Comparison of ENCODE assay signal across 10 cellular contexts in genomic region chr2:179842498-179843153, GRCh38. TPM values are rescaled to one million over a fixed set of nuclear protein-coding genes. Genes with fewer than 3 reads are reported as not detected.
DNase-seq lines count a peak whose midpoint lies in the region; ATAC-seq and TF ChIP-seq lines count a peak whose summit lies in the region.
"Had no signal": no experiment of that assay in that cellular context is flagged by ENCODE, and none has a peak within 500 bp of the region (broad histone marks: within the 10 kb centered on the region; RNA-seq: fewer than 3 reads in every experiment).

No MANE protein-coding gene starts in this region.

- intact Hi-C loops in cardiac septum (cut with DNase I) (loop anchor here (10.0 kb wide), 1 partner anchor 232 kb away; no protein-coding TSS in a partner anchor), spleen (cut with DNase I; ENCODE audit: low total_unique reads) (no loop called here)

- H3K36me3 Mint-ChIP-seq in naive thymus-derived CD8-positive, alpha-beta T cell, result no peaks in the 10 kb centered on the region

- peaks cover 8% of the 10 kb centered on the region for H3K4me1 ChIP-seq in cardiac muscle cell (ENCODE audit: low read depth)
- no peaks in the 10 kb centered on the region for H3K4me1 ChIP-seq in thoracic aorta (ENCODE audit: control insufficient read depth in 1 of 2, low read depth in 2 of 2)
- no peaks in the 10 kb centered on the region for H3K4me1 ChIP-seq in spleen

- 42 to 55% (median 50%) methylated on average over 4 of the region's 4 CpGs for WGBS in spleen, 5 donors

- H3K27me3 ChIP-seq in cardiac muscle cell (no peaks in the 10 kb centered on the region), thoracic aorta (replicated peaks; ENCODE audit: insufficient read depth) (no peaks in the 10 kb centered on the region), spleen (replicated peaks in 1 of 7) (no peaks in the 10 kb centered on the region)

- DNase-seq in cardiac muscle cell (ENCODE audit: low read depth in 1 of 2, low spot score in 1 of 2) (peak; percentile 51 to 68), cardiac septum (ENCODE audit: low spot score) (no peak), NCI-H1694 treated with DMSO at 0.1 percent for 48 hours (lab: John Stamatoyannopoulos, UW) (peak; percentile 39), epithelial cell of proximal tubule (ENCODE audit: low read depth) (no peak), thoracic aorta (ENCODE audit: low spot score) (no peak), spleen (no peak), OCI-M2 (lab: John Stamatoyannopoulos, UW; ENCODE audit: unreplicated experiment) (no peak)
- no peak for DNase-seq in naive thymus-derived CD8-positive, alpha-beta T cell
- DNase-seq: NCI-H1417 treated with DMSO at 0.1 percent for 48 hours had no signal

- peak; percentile 56 for TF ChIP-seq CTCF in cardiac muscle cell (IDR thresholded peaks at IDR 0.05; ENCODE audit: low read depth, low read length)
- TF ChIP-seq CTCF in epithelial cell of proximal tubule (conservative IDR thresholded peaks at IDR 0.05; ENCODE audit: low read depth, low read length), result peak; percentile 61
- peak; percentile 14 for TF ChIP-seq CTCF in thoracic aorta (IDR thresholded peaks at IDR 0.05)
- TF ChIP-seq CTCF in spleen (IDR thresholded peaks at IDR 0.05 in 8 of 11, conservative IDR thresholded peaks at IDR 0.05 in 3 of 11), result peak in 1 of 11 experiments; percentile 11

- H3K27ac Mint-ChIP-seq in naive thymus-derived CD8-positive, alpha-beta T cell, result no peak overlapping the region

- H3K9me3 ChIP-seq in cardiac muscle cell (ENCODE audit: low read depth) (no peaks in the 10 kb centered on the region), thoracic aorta (no peaks in the 10 kb centered on the region), spleen (no peaks in the 10 kb centered on the region)

- no peak overlapping the region for H3K27ac ChIP-seq in cardiac muscle cell
- H3K27ac ChIP-seq in thoracic aorta, result no peak overlapping the region
- H3K27ac ChIP-seq in spleen, result no peak overlapping the region

- H3K4me3 ChIP-seq in cardiac muscle cell (no peak overlapping the region), epithelial cell of proximal tubule (ENCODE audit: low read depth, low read length) (no peak overlapping the region), thoracic aorta (no peak overlapping the region), spleen (no peak overlapping the region)

- POLR2A ChIA-PET in naive thymus-derived CD8-positive, alpha-beta T cell (lab: Charles Lee), result no interaction called here

- no peak for ATAC-seq in thoracic aorta (ENCODE audit: insufficient number of reproducible peaks, low FRiP score, low read depth)
- ATAC-seq in naive thymus-derived CD8-positive, alpha-beta T cell, result no peak

- H3K4me1 Mint-ChIP-seq in naive thymus-derived CD8-positive, alpha-beta T cell, result no peaks in the 10 kb centered on the region
- H3K4me1 Mint-ChIP-seq: central memory CD8-positive, alpha-beta T cell had no signal

- H3K36me3 ChIP-seq in cardiac muscle cell, result no peaks in the 10 kb centered on the region
- no peaks in the 10 kb centered on the region for H3K36me3 ChIP-seq in thoracic aorta
- H3K36me3 ChIP-seq in spleen, result no peaks in the 10 kb centered on the region

- H3K4me3 Mint-ChIP-seq in naive thymus-derived CD8-positive, alpha-beta T cell, result no peak overlapping the region
- H3K4me3 Mint-ChIP-seq: central memory CD8-positive, alpha-beta T cell had no signal

- H3K27me3 Mint-ChIP-seq in naive thymus-derived CD8-positive, alpha-beta T cell, result peaks cover 2 to 15% (median 6%) of the 10 kb centered on the region in 5 donors
- H3K27me3 Mint-ChIP-seq: central memory CD8-positive, alpha-beta T cell had no signal

- no peak for TF ChIP-seq POLR2A in spleen (IDR thresholded peaks at IDR 0.05)

- no peaks in the 10 kb centered on the region for H3K9me3 Mint-ChIP-seq in naive thymus-derived CD8-positive, alpha-beta T cell
- H3K9me3 Mint-ChIP-seq: central memory CD8-positive, alpha-beta T cell had no signal

RNA-seq across cellular contexts. Expression of gene ZNF385B, which starts 18.8 kb away (rescaled TPM):
- total RNA-seq in cardiac muscle cell (2.7 and 3.0 TPM in 2 replicates), cardiac septum (6.7 TPM), epithelial cell of proximal tubule (under 0.01 and 0.69 TPM in 2 replicates), thoracic aorta (1 to 10 TPM in 1 of 2 donors, under 1 TPM in 1; 0.41 to 1.9 TPM), spleen (1 to 10 TPM in 2 of 7 donors, under 1 TPM in 2, not detected in 3; 0.37 to 4.3 (median 0.89) TPM)
- polyA plus RNA-seq in cardiac muscle cell (8.2 TPM in 2 replicates), spleen (under 1 TPM; 0.03 to 0.17 (median 0.07) TPM)
- not detected for total RNA-seq in naive thymus-derived CD8-positive, alpha-beta T cell
- not detected for polyA plus RNA-seq in naive thymus-derived CD8-positive, alpha-beta T cell

Comparison
In these comparisons a context has a peak if more than half of its experiments do, and no peak if none do; other contexts are left out.
1. DNase-seq: peak in cardiac muscle cell (2 of 2) and NCI-H1694 treated with DMSO at 0.1 percent for 48 hours (single experiment); none in cardiac septum (single experiment), epithelial cell of proximal tubule (single experiment), thoracic aorta (single experiment), spleen (single experiment), naive thymus-derived CD8-positive, alpha-beta T cell (0 of 10) and OCI-M2 (single experiment).